In the genomic region with DNA sequence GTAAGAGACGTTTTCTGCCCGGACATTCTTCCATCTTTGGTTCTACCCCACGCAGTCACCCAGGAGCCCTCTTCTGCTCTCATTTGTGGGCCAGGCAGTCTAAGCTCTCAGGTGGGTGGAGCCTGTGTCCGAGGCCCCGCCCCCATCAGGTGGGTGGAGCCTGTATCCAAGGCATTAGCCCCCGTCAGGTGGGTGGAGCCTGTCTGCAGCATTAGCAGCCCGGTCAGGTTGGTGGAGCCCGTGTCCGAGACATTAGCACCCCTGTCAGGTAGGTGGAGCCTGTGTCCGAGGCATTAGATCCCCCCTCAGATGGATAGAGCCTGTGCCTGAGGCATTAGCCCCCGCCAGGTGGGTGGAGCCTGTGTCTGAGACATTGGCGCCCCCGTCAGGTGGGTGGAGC, we compare ENCODE assay signal across 11 cellular contexts.
DNase-seq lines count a peak whose midpoint lies in the region; ATAC-seq, FAIRE-seq and TF ChIP-seq lines count a peak whose summit lies in the region.
"Had no signal": no experiment of that assay in that cellular context is flagged by ENCODE, and none has a peak within 500 bp of the region (broad histone marks: within the 10 kb centered on the region; RNA-seq: fewer than 3 reads in every experiment).

No MANE protein-coding gene starts in this region.

- TF ChIP-seq CTCF in D721Med (IDR thresholded peaks at IDR 0.05; ENCODE audit: insufficient read depth, missing control alignments) = no peak

- ATAC-seq in HG02759 (IDR thresholded peaks at IDR 0.05; ENCODE audit: unreplicated experiment) = no peak
- no peak for ATAC-seq in HG03095 (IDR thresholded peaks at IDR 0.05; ENCODE audit: unreplicated experiment)
- no peak for ATAC-seq in HG02981 (IDR thresholded peaks at IDR 0.05; ENCODE audit: unreplicated experiment)

- no peak for FAIRE-seq in D721Med (lab: Jason Lieb, UNC)
- FAIRE-seq: H1, keratinocyte had no signal

- DNase-seq in ELF-1 (ENCODE audit: low read depth, low spot score) (peak; percentile 91), RKO (ENCODE audit: low spot score) (peak; percentile 29), D721Med (ENCODE audit: insufficient read length, low spot score) (no peak)
- DNase-seq in activated T-cell treated with anti-CD3 and anti-CD28 coated beads, Interleukin-2, amount 50 U/mL, for 48 hours = peak; percentile 76 to 77
- DNase-seq in stimulated activated CD4-positive, alpha-beta T cell treated with anti-CD3 and anti-CD28 coated beads, Interleukin-1b, Interleukin-23, amount 100 ng/mL, for 24 hours (ENCODE audit: low read depth in 4 of 4, low spot score in 1 of 4) = peak in 3 of 4 experiments; percentile 14 to 28 (median 21)
- DNase-seq: colonic mucosa had no signal
